Comparison of ENCODE assay signal across 13 cellular contexts in genomic region chr3:20668411-20668810, GRCh38.
DNase-seq lines count a peak whose midpoint lies in the region; TF ChIP-seq lines count a peak whose summit lies in the region.
"Had no signal": no experiment of that assay in that cellular context is flagged by ENCODE, and none has a peak within 500 bp of the region (broad histone marks: within the 10 kb centered on the region; RNA-seq: fewer than 3 reads in every experiment).

No MANE protein-coding gene starts in this region.

- no peaks in the 10 kb centered on the region for H3K27me3 ChIP-seq in prostate gland (replicated peaks; ENCODE audit: insufficient read depth)

- CTCF ChIA-PET in activated CD4-positive, alpha-beta T cell treated with anti-CD3 and anti-CD28 coated beads, Interleukin-2, amount 10 ng/mL, durations not matched to agents 7 days and 5 days (lab: Charles Lee) = no interaction called here

- POLR2A ChIA-PET in activated CD4-positive, alpha-beta T cell treated with anti-CD3 and anti-CD28 coated beads, Interleukin-2, amount 10 ng/mL, durations not matched to agents 7 days and 5 days (lab: Charles Lee) = no interaction called here

- H3K4me3 ChIP-seq in fibroblast of mammary gland (ENCODE audit: control insufficient read depth, low read depth, low read length) (no peak overlapping the region), prostate gland (no peak overlapping the region)

- no peak overlapping the region for H3K4me3 Mint-ChIP-seq in activated CD4-positive, alpha-beta T cell treated with anti-CD3 and anti-CD28 coated beads, Interleukin-2, amount 10 ng/mL, durations not matched to agents 7 days and 5 days
- H3K4me3 Mint-ChIP-seq in activated naive CD8-positive, alpha-beta T cell treated with anti-CD3 and anti-CD28 coated beads for 36 hours = no peak overlapping the region
- H3K4me3 Mint-ChIP-seq: natural killer cell treated with Interleukin-12 subunit alpha and Interleukin-12 subunit beta and Interleukin-15 and Interleukin-18, amount 100 ng/mL, for 72 hours had no signal

- H3K36me3 Mint-ChIP-seq in activated CD4-positive, alpha-beta T cell treated with anti-CD3 and anti-CD28 coated beads, Interleukin-2, amount 10 ng/mL, durations not matched to agents 7 days and 5 days (ENCODE audit: low read depth) = no peaks in the 10 kb centered on the region
- no peaks in the 10 kb centered on the region for H3K36me3 Mint-ChIP-seq in activated naive CD8-positive, alpha-beta T cell treated with anti-CD3 and anti-CD28 coated beads for 36 hours
- H3K36me3 Mint-ChIP-seq: natural killer cell treated with Interleukin-12 subunit alpha and Interleukin-12 subunit beta and Interleukin-15 and Interleukin-18, amount 100 ng/mL, for 72 hours had no signal

- TF ChIP-seq POLR2A in prostate gland (IDR thresholded peaks at IDR 0.05) = no peak

- H3K27ac ChIP-seq in prostate gland = no peak overlapping the region
- H3K27ac ChIP-seq: 22Rv1 had no signal

- H3K9me3 Mint-ChIP-seq in activated CD4-positive, alpha-beta T cell treated with anti-CD3 and anti-CD28 coated beads, Interleukin-2, amount 10 ng/mL, durations not matched to agents 7 days and 5 days = no peaks in the 10 kb centered on the region
- H3K9me3 Mint-ChIP-seq in activated naive CD8-positive, alpha-beta T cell treated with anti-CD3 and anti-CD28 coated beads for 36 hours = peaks cover 2% of the 10 kb centered on the region

- H3K4me1 Mint-ChIP-seq in activated CD4-positive, alpha-beta T cell treated with anti-CD3 and anti-CD28 coated beads, Interleukin-2, amount 10 ng/mL, durations not matched to agents 7 days and 5 days = no peaks in the 10 kb centered on the region
- H3K4me1 Mint-ChIP-seq in activated naive CD8-positive, alpha-beta T cell treated with anti-CD3 and anti-CD28 coated beads for 36 hours = no peaks in the 10 kb centered on the region

- intact Hi-C loops in prostate gland (cut with DNase I) = no loop called here

- no peaks in the 10 kb centered on the region for H3K36me3 ChIP-seq in prostate gland

- WGBS in prostate gland = 96% methylated on average over 3 of the region's 3 CpGs

- H3K27me3 Mint-ChIP-seq in activated CD4-positive, alpha-beta T cell treated with anti-CD3 and anti-CD28 coated beads, Interleukin-2, amount 10 ng/mL, durations not matched to agents 7 days and 5 days = no peaks in the 10 kb centered on the region
- no peaks in the 10 kb centered on the region for H3K27me3 Mint-ChIP-seq in activated naive CD8-positive, alpha-beta T cell treated with anti-CD3 and anti-CD28 coated beads for 36 hours
- H3K27me3 Mint-ChIP-seq: natural killer cell treated with Interleukin-12 subunit alpha and Interleukin-12 subunit beta and Interleukin-15 and Interleukin-18, amount 100 ng/mL, for 72 hours had no signal

- TF ChIP-seq CTCF in fibroblast of mammary gland (conservative IDR thresholded peaks at IDR 0.05; ENCODE audit: control insufficient read depth, insufficient read depth, low read depth, low read length) (peak; percentile 16), prostate gland (IDR thresholded peaks at IDR 0.05) (no peak)

- DNase-seq in NCI-H146 (lab: John Stamatoyannopoulos, UW) (peak; percentile 5), NCI-H146 treated with DMSO at 0.1 percent for 48 hours (lab: John Stamatoyannopoulos, UW; ENCODE audit: unreplicated experiment) (no peak), RPMI8226 (peak; percentile 24), fibroblast of mammary gland (ENCODE audit: low read depth) (peak; percentile 39), pons (ENCODE audit: low spot score) (peak; percentile 22), prostate gland (ENCODE audit: low spot score) (no peak)
- DNase-seq in activated CD4-positive, alpha-beta T cell treated with anti-CD3 and anti-CD28 coated beads, Interleukin-2, amount 10 ng/mL, durations not matched to agents 7 days and 5 days = no peak
- no peak for DNase-seq in activated naive CD8-positive, alpha-beta T cell treated with anti-CD3 and anti-CD28 coated beads for 36 hours
- DNase-seq: activated CD4-positive, alpha-beta T cell treated with anti-CD3 and anti-CD28 coated beads, Interleukin-2, amount 50 U/mL, for 4 hours; effector CD8-positive, alpha-beta T cell had no signal

- H3K9me3 ChIP-seq in prostate gland = no peaks in the 10 kb centered on the region

- H3K4me1 ChIP-seq in prostate gland (replicated peaks) = no peaks in the 10 kb centered on the region

- no peak overlapping the region for H3K27ac Mint-ChIP-seq in activated CD4-positive, alpha-beta T cell treated with anti-CD3 and anti-CD28 coated beads, Interleukin-2, amount 10 ng/mL, durations not matched to agents 7 days and 5 days
- H3K27ac Mint-ChIP-seq in activated naive CD8-positive, alpha-beta T cell treated with anti-CD3 and anti-CD28 coated beads for 36 hours = no peak overlapping the region
- H3K27ac Mint-ChIP-seq: activated naive CD4-positive, alpha-beta T cell treated with anti-CD3 and anti-CD28 coated beads, Interleukin-2, amount 50 U/mL, for 72 hours; natural killer cell treated with Interleukin-12 subunit alpha and Interleukin-12 subunit beta and Interleukin-15 and Interleukin-18, amount 100 ng/mL, for 72 hours had no signal

Comparison
In these comparisons a context has a peak if more than half of its experiments do, and no peak if none do; other contexts are left out.
1. DNase-seq: peak in NCI-H146 (single experiment), RPMI8226 (single experiment), fibroblast of mammary gland (single experiment) and pons (single experiment); none in NCI-H146 treated with DMSO at 0.1 percent for 48 hours (single experiment), prostate gland (single experiment), activated CD4-positive, alpha-beta T cell treated with anti-CD3 and anti-CD28 coated beads, Interleukin-2, amount 10 ng/mL, durations not matched to agents 7 days and 5 days (single experiment) and activated naive CD8-positive, alpha-beta T cell treated with anti-CD3 and anti-CD28 coated beads for 36 hours (single experiment).